In the genomic region with DNA sequence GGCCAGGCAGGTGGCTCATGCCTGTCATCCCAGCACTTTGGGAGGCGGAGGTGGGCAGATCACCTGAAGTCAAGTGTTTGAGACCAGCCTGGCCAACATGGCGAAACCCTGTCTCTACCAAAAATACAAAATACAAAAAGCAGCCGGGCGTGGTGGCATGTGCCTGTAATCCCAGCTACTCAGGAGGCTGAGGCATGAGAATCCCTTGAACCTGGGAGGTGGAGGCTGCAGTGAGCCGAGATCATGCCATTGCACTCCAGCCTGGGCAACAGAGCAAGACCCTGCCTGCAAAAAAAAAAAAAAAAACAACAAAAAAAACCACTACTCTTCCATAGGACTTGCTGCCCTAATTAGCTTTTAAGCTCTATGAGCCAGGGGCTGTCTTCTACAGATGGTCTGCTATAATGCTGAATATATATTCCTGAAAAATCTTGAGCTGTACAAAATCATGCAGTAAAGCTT, we compare ENCODE assay signal across 8 cellular contexts. TPM values are rescaled to one million over a fixed set of nuclear protein-coding genes. Genes with fewer than 3 reads are reported as not detected.
A peak's percentile ranks its signal among the peaks of the same experiment; 100 is the strongest.
DNase-seq lines count a peak whose midpoint lies in the region; ATAC-seq, FAIRE-seq and TF ChIP-seq lines count a peak whose summit lies in the region.
"Not testable (repeated sequence)": the region's sequence is repeated elsewhere in the genome, so short reads cannot be mapped to it uniquely, and the experiment has no call there.

No MANE protein-coding gene starts in this region.

- H2BK120ac ChIP-seq in H9 (ENCODE audit: low read depth, low read length, poor library complexity, severe bottlenecking) = not testable (repeated sequence)

- H3K23ac ChIP-seq in H9 (ENCODE audit: insufficient read length, low read depth, low read length) = not testable (repeated sequence)

- not testable (repeated sequence) for H4K5ac ChIP-seq in H9 (ENCODE audit: insufficient read length, low read depth, low read length)

- H2AFZ ChIP-seq in H9 (ENCODE audit: low read length); endothelial cell of umbilical vein (ENCODE audit: low read depth, low read length); hepatocyte; osteoblast (ENCODE audit: low read length): not testable (repeated sequence)

- not testable (repeated sequence) for FAIRE-seq in endothelial cell of umbilical vein (lab: Jason Lieb, UNC)

- not testable (repeated sequence) for H4K20me1 ChIP-seq in H9 (ENCODE audit: control insufficient read depth, insufficient read depth, insufficient read length)
- H4K20me1 ChIP-seq in endothelial cell of umbilical vein (replicated peaks; ENCODE audit: control insufficient read depth, extremely low read depth, insufficient read depth, low read length) (peaks cover 13% of the 10 kb centered on the region), hepatocyte (ENCODE audit: insufficient read depth, poor library complexity, severe bottlenecking) (peaks cover 84% of the 10 kb centered on the region), osteoblast (ENCODE audit: insufficient read depth, low read length) (peaks cover 47% of the 10 kb centered on the region)

- not testable (repeated sequence) for H3K18ac ChIP-seq in H9 (ENCODE audit: insufficient read length, low read depth, low read length)

- H4K8ac ChIP-seq in H9 (replicated peaks; ENCODE audit: insufficient read length, low read depth, low read length) = not testable (repeated sequence)

- not testable (repeated sequence) for H3K79me1 ChIP-seq in H9 (ENCODE audit: insufficient read depth, low read depth, low read length, poor library complexity, severe bottlenecking)

- H3K9me2 ChIP-seq in hepatocyte (replicated peaks; ENCODE audit: insufficient read depth) = not testable (repeated sequence)

- not testable (repeated sequence) for H3K9me1 ChIP-seq in endothelial cell of umbilical vein (replicated peaks; ENCODE audit: control insufficient read depth, extremely low read depth, insufficient read depth, low read length)

- H3K4ac ChIP-seq in H9 (ENCODE audit: low read depth, low read length) = not testable (repeated sequence)

- not testable (repeated sequence) for H3K23me2 ChIP-seq in H9 (ENCODE audit: insufficient read length, low read depth, low read length, poor library complexity, severe bottlenecking)

- DNase-seq in A673 (ENCODE audit: low spot score); H9; activated CD4-positive, alpha-beta T cell treated with anti-CD3 and anti-CD28 coated beads for 36 hours; adrenal gland; endothelial cell of umbilical vein (ENCODE audit: low read depth, low spot score); hepatocyte (ENCODE audit: low spot score); osteoblast (ENCODE audit: insufficient read length, low spot score, missing footprints); stimulated activated naive CD8-positive, alpha-beta T cell treated with anti-CD3 and anti-CD28 coated beads, Interleukin-15, amount 100 ng/mL, for 72 hours: not testable (repeated sequence)

- H3K9me3 Mint-ChIP-seq in H9; activated CD4-positive, alpha-beta T cell treated with anti-CD3 and anti-CD28 coated beads for 36 hours (ENCODE audit: low read depth); stimulated activated naive CD8-positive, alpha-beta T cell treated with anti-CD3 and anti-CD28 coated beads, Interleukin-15, amount 100 ng/mL, for 72 hours: not testable (repeated sequence)

- not testable (repeated sequence) for H3K9ac ChIP-seq in H9 (ENCODE audit: extremely low read depth, insufficient read length, low read length)
- peak overlapping the region; percentile 25 for H3K9ac ChIP-seq in endothelial cell of umbilical vein (replicated peaks; ENCODE audit: extremely low read depth, insufficient read depth, low read length)

- H3K4me1 Mint-ChIP-seq in H9 = peaks cover 34 to 37% of the 10 kb centered on the region in 2 experiments
- peaks cover 47% of the 10 kb centered on the region for H3K4me1 Mint-ChIP-seq in activated CD4-positive, alpha-beta T cell treated with anti-CD3 and anti-CD28 coated beads for 36 hours
- peaks cover 56% of the 10 kb centered on the region for H3K4me1 Mint-ChIP-seq in stimulated activated naive CD8-positive, alpha-beta T cell treated with anti-CD3 and anti-CD28 coated beads, Interleukin-15, amount 100 ng/mL, for 72 hours

- not testable (repeated sequence) for H3K56ac ChIP-seq in H9 (ENCODE audit: insufficient read length, low read depth, low read length)

- intact Hi-C loops in A673 (cut with micrococcal nuclease; ENCODE audit: unreplicated experiment); endothelial cell of umbilical vein (cut with micrococcal nuclease): not testable (repeated sequence)
- intact Hi-C loops in activated CD4-positive, alpha-beta T cell treated with anti-CD3 and anti-CD28 coated beads for 36 hours (cut with DNase I, micrococcal nuclease) = loop anchor here in 1 of 2 experiments (5.0 to 10.0 kb wide), 2 partner anchors 35 to 597 kb away; no protein-coding TSS in a partner anchor
- intact Hi-C loops in adrenal gland (cut with DNase I) = loop anchor here in 1 of 2 donors (10.0 kb wide), 1 partner anchor 587 kb away; no protein-coding TSS in a partner anchor

- not testable (repeated sequence) for TF ChIP-seq POLR2A in adrenal gland (IDR thresholded peaks at IDR 0.05); endothelial cell of umbilical vein (IDR thresholded peaks at IDR 0.05; ENCODE audit: low read depth, low read length)

- peak overlapping the region in 2 of 3 experiments; percentile 6 to 42; a peak in 1 of 7 replicates for H3K27ac Mint-ChIP-seq in H9
- H3K27ac Mint-ChIP-seq in activated CD4-positive, alpha-beta T cell treated with anti-CD3 and anti-CD28 coated beads for 36 hours = peak overlapping the region; percentile 99
- H3K27ac Mint-ChIP-seq in stimulated activated naive CD8-positive, alpha-beta T cell treated with anti-CD3 and anti-CD28 coated beads, Interleukin-15, amount 100 ng/mL, for 72 hours = not testable (repeated sequence)

- not testable (repeated sequence) for H2AK5ac ChIP-seq in H9 (ENCODE audit: insufficient read length, low read length)

- H4K91ac ChIP-seq in H9 (ENCODE audit: insufficient read length, low read depth, low read length) = not testable (repeated sequence)

- H2BK12ac ChIP-seq in H9 (ENCODE audit: insufficient read length, low read depth, low read length) = not testable (repeated sequence)

- H3K79me2 ChIP-seq in H9 (ENCODE audit: insufficient read depth, low read length) (peaks cover 44% of the 10 kb centered on the region; the same call in 1 of the 2 replicates), endothelial cell of umbilical vein (ENCODE audit: control insufficient read depth, insufficient read depth, low read length) (peaks cover 88% of the 10 kb centered on the region), hepatocyte (peaks cover 91% of the 10 kb centered on the region), osteoblast (ENCODE audit: insufficient read depth, low read length) (peaks cover 88% of the 10 kb centered on the region)

- not testable (repeated sequence) for H3K36me3 ChIP-seq in A673 (ENCODE audit: insufficient read depth, low read length, poor library complexity, severe bottlenecking); adrenal gland (replicated peaks in 1 of 2); endothelial cell of umbilical vein (ENCODE audit: control insufficient read depth in 2 of 2, extremely low read depth in 1 of 2, insufficient read depth in 2 of 2, low read length in 2 of 2); hepatocyte (replicated peaks; ENCODE audit: insufficient read depth, low read depth); osteoblast (ENCODE audit: insufficient read depth, low read length)

- not testable (repeated sequence) for H3K4me2 ChIP-seq in H9 (ENCODE audit: insufficient read depth, insufficient read length, low read length)
- H3K4me2 ChIP-seq in endothelial cell of umbilical vein (ENCODE audit: insufficient read depth, low read length) = peak overlapping the region; percentile 91
- H3K4me2 ChIP-seq in hepatocyte = peak overlapping the region; percentile 75
- H3K4me2 ChIP-seq in osteoblast (ENCODE audit: insufficient read depth, low read length) = peak overlapping the region; percentile 81

- not testable (repeated sequence) for H3K27ac ChIP-seq in A673 (ENCODE audit: low read depth, low read length, poor library complexity, severe bottlenecking); H9 (ENCODE audit: insufficient read length, low read depth, low read length); endothelial cell of umbilical vein (ENCODE audit: insufficient read depth, low read depth, low read length); osteoblast (ENCODE audit: low read depth, low read length)
- H3K27ac ChIP-seq in adrenal gland = peak overlapping the region in 3 of 5 donors; percentile 42 to 93 (median 87)
- H3K27ac ChIP-seq in hepatocyte = peak overlapping the region; percentile 94

- H2BK15ac ChIP-seq in H9 (ENCODE audit: low read depth, low read length) = not testable (repeated sequence)

- ATAC-seq in activated CD4-positive, alpha-beta T cell treated with anti-CD3 and anti-CD28 coated beads for 36 hours; stimulated activated naive CD8-positive, alpha-beta T cell treated with anti-CD3 and anti-CD28 coated beads, Interleukin-15, amount 100 ng/mL, for 72 hours: not testable (repeated sequence)

- not testable (repeated sequence) for H3T11ph ChIP-seq in H9 (ENCODE audit: low read length)

- WGBS in H9 (ENCODE audit: extremely low coverage, insufficient read length, low lambda C conversion rate) = no CpG with 5 or more reads among the region's 5 CpGs
- whole genome bisulfite sequencing in adrenal gland, 4 donors = 66 to 81% (median 72%) methylated on average over 5 of the region's 5 CpGs
- 78% methylated on average over 5 of the region's 5 CpGs for WGBS in hepatocyte (ENCODE audit: low lambda C conversion rate, missing lambda C conversion rate)

- H3K4me3 ChIP-seq in A673 (ENCODE audit: low read depth, low read length, poor library complexity, severe bottlenecking) (peak overlapping the region; percentile 89), adrenal gland (peak overlapping the region in 1 of 4 donors; percentile 69), endothelial cell of umbilical vein (replicated peaks in 1 of 3; ENCODE audit: insufficient read depth in 1 of 3, low read depth in 1 of 3, low read length in 3 of 3) (peak overlapping the region in 2 of 3 experiments; percentile 71 to 95), hepatocyte (peak overlapping the region; percentile 69)
- not testable (repeated sequence) for H3K4me3 ChIP-seq in osteoblast (ENCODE audit: insufficient read depth, low read length)

- POLR2A ChIA-PET in A673 (lab: Charles Lee; ENCODE audit: low non-redundant PET) = interaction anchor here (0.6 kb wide), 1 partner anchor 408 kb away, joined by 5 read pairs; no protein-coding TSS in a partner anchor
- POLR2A ChIA-PET in activated CD4-positive, alpha-beta T cell treated with anti-CD3 and anti-CD28 coated beads for 36 hours (lab: Charles Lee); endothelial cell of umbilical vein (lab: Charles Lee): not testable (repeated sequence)

- not testable (repeated sequence) for H3K14ac ChIP-seq in H9 (ENCODE audit: insufficient read depth, low read length)

- H3K27me3 Mint-ChIP-seq in H9 (ENCODE audit: low read depth); activated CD4-positive, alpha-beta T cell treated with anti-CD3 and anti-CD28 coated beads for 36 hours; stimulated activated naive CD8-positive, alpha-beta T cell treated with anti-CD3 and anti-CD28 coated beads, Interleukin-15, amount 100 ng/mL, for 72 hours: not testable (repeated sequence)

- H3K27me3 ChIP-seq in A673 (replicated peaks; ENCODE audit: insufficient read depth, low read depth, low read length, poor library complexity); H9 (ENCODE audit: insufficient read depth, low read length); adrenal gland; endothelial cell of umbilical vein (ENCODE audit: control insufficient read depth in 2 of 2, insufficient read depth in 2 of 2, low read length in 2 of 2); hepatocyte; osteoblast (ENCODE audit: insufficient read depth, low read length): not testable (repeated sequence)

- H2BK20ac ChIP-seq in H9 (ENCODE audit: low read depth, low read length, poor library complexity, severe bottlenecking) = not testable (repeated sequence)

- dilution Hi-C loops in endothelial cell of umbilical vein (cut with MboI; ENCODE audit: extremely low pct_ligation_motif_present, low sequenced_read_pairs) = loop anchor here (25.0 kb wide), 1 partner anchor 370 kb away; no protein-coding TSS in a partner anchor

- CTCF ChIA-PET in A673 (lab: Charles Lee) (interaction anchor here (0.7 kb wide), 1 partner anchor 12 kb away, joined by 3 read pairs; no protein-coding TSS in a partner anchor), endothelial cell of umbilical vein (lab: Charles Lee) (interaction anchor here (0.6 to 6.8 kb wide), 10 partner anchors 15 to 597 kb away, joined by 3 to 87 read pairs (median 6); a partner anchor contains a TSS)
- CTCF ChIA-PET in activated CD4-positive, alpha-beta T cell treated with anti-CD3 and anti-CD28 coated beads for 36 hours (lab: Charles Lee) = interaction anchor here (0.5 to 2.4 kb wide), 8 partner anchors 13 to 394 kb away, joined by 3 to 15 read pairs (median 4); a partner anchor contains a TSS

- not testable (repeated sequence) for H2BK5ac ChIP-seq in H9 (ENCODE audit: insufficient read length, low read length)

- H3K9me3 ChIP-seq in A673 (ENCODE audit: low read depth, low read length, poor library complexity, severe bottlenecking); H9 (ENCODE audit: control insufficient read depth, low read depth, low read length); adrenal gland (replicated peaks in 1 of 3); endothelial cell of umbilical vein (replicated peaks; ENCODE audit: control insufficient read depth, insufficient read depth, low read length); hepatocyte (ENCODE audit: low read depth); osteoblast (ENCODE audit: low read depth, low read length): not testable (repeated sequence)

- peaks cover 23% of the 10 kb centered on the region for H3K4me1 ChIP-seq in A673 (ENCODE audit: insufficient read depth, low read length, poor library complexity, severe bottlenecking)
- H3K4me1 ChIP-seq in H9 (ENCODE audit: insufficient read depth, low read length); hepatocyte (ENCODE audit: insufficient read depth): not testable (repeated sequence)
- H3K4me1 ChIP-seq in adrenal gland (replicated peaks in 1 of 2) = peaks cover 23 to 61% of the 10 kb centered on the region in 2 donors
- H3K4me1 ChIP-seq in endothelial cell of umbilical vein (ENCODE audit: control insufficient read depth, extremely low read depth, insufficient read depth, low read length) = peaks cover 23% of the 10 kb centered on the region
- peaks cover 19% of the 10 kb centered on the region for H3K4me1 ChIP-seq in osteoblast (ENCODE audit: insufficient read depth, low read length)

- not testable (repeated sequence) for H3K4me3 Mint-ChIP-seq in H9
- peak overlapping the region; percentile 98 for H3K4me3 Mint-ChIP-seq in activated CD4-positive, alpha-beta T cell treated with anti-CD3 and anti-CD28 coated beads for 36 hours
- H3K4me3 Mint-ChIP-seq in stimulated activated naive CD8-positive, alpha-beta T cell treated with anti-CD3 and anti-CD28 coated beads, Interleukin-15, amount 100 ng/mL, for 72 hours = peak overlapping the region; percentile 97 to 98

- BruUV-seq in A673 (replicated peaks; lab: Mats Ljungman, UMichigan); endothelial cell of umbilical vein (replicated peaks; lab: Mats Ljungman, UMichigan): not testable (repeated sequence)

- TF ChIP-seq CTCF in A673 (conservative IDR thresholded peaks at IDR 0.05; ENCODE audit: low read depth, low read length); H9 (conservative IDR thresholded peaks at IDR 0.05); adrenal gland (IDR thresholded peaks at IDR 0.05); endothelial cell of umbilical vein (IDR thresholded peaks at IDR 0.05; ENCODE audit: extremely low read depth in 1 of 2, insufficient read depth in 1 of 2, low read depth in 1 of 2, low read length in 2 of 2); hepatocyte (IDR thresholded peaks at IDR 0.05; ENCODE audit: poor library complexity); osteoblast (IDR thresholded peaks at IDR 0.05; ENCODE audit: extremely low read depth, low read depth, low read length): not testable (repeated sequence)

- H3K36me3 Mint-ChIP-seq in H9 (ENCODE audit: insufficient read depth in 1 of 3, low read depth in 3 of 3) = not testable (repeated sequence)
- H3K36me3 Mint-ChIP-seq in activated CD4-positive, alpha-beta T cell treated with anti-CD3 and anti-CD28 coated beads for 36 hours (ENCODE audit: low read depth) = peaks cover 24% of the 10 kb centered on the region

RNA-seq across cellular contexts. Expression of a gene that starts 4.3 kb away (rescaled TPM):
- total RNA-seq in A673 (2021) = 79.6 and 93.8 TPM in 2 replicates
- 39.9 and 40.6 TPM in 2 replicates for total RNA-seq in H9 (2021)
- 10 to 100 TPM; 47.5 to 58.7 TPM for total RNA-seq in activated CD4-positive, alpha-beta T cell treated with anti-CD3 and anti-CD28 coated beads for 36 hours
- total RNA-seq in adrenal gland = 100 to 1,000 TPM in 7 of 8 donors, 10 to 100 TPM in 1; 71.1 to 195 (median 153) TPM
- 100 to 1,000 TPM in 1 of 3 donors, 10 to 100 TPM in 2; 23.0 to 175 (median 29.6) TPM for polyA plus RNA-seq in adrenal gland
- 161 and 166 TPM in 2 replicates for total RNA-seq in endothelial cell of umbilical vein
- polyA plus RNA-seq in endothelial cell of umbilical vein = 66.2 and 76.0 TPM in 2 replicates
- polyA plus RNA-seq in endothelial cell of umbilical vein (2011; cell fraction: cytosol; rRNA removed) = 82.8 and 85.2 TPM in 2 replicates
- polyA plus RNA-seq in endothelial cell of umbilical vein (2011; cell fraction: nucleus; rRNA removed) = 50.9 and 85.5 TPM in 2 replicates
- polyA plus RNA-seq in endothelial cell of umbilical vein (2012) = 143 and 158 TPM in 2 replicates
- 77.6 and 95.0 TPM in 2 replicates for polyA minus RNA-seq in endothelial cell of umbilical vein
- 19.4 TPM for polyA minus RNA-seq in endothelial cell of umbilical vein (2011; cell fraction: cytosol; rRNA and poly(A)+ RNA removed)
- polyA minus RNA-seq in endothelial cell of umbilical vein (2011; cell fraction: nucleus; rRNA and poly(A)+ RNA removed) = 96.4 and 139 TPM in 2 replicates
- 243 and 265 TPM in 2 replicates for total RNA-seq in hepatocyte
- 123 and 151 TPM in 2 replicates for polyA plus RNA-seq in hepatocyte
- 138 and 145 TPM in 2 replicates for total RNA-seq in osteoblast

RNA-seq across cellular contexts. Expression of a gene that starts 59.7 kb away (rescaled TPM):
- total RNA-seq in A673 (2021) (164 and 177 TPM in 2 replicates), H9 (2021) (188 and 192 TPM in 2 replicates), adrenal gland (100 to 1,000 TPM in 1 of 8 donors, 10 to 100 TPM in 7; 22.1 to 103 (median 68.5) TPM), endothelial cell of umbilical vein (125 and 130 TPM in 2 replicates), hepatocyte (50.9 and 59.1 TPM in 2 replicates), osteoblast (44.2 and 53.0 TPM in 2 replicates)
- 100 to 1,000 TPM; 186 to 279 TPM for total RNA-seq in activated CD4-positive, alpha-beta T cell treated with anti-CD3 and anti-CD28 coated beads for 36 hours
- polyA plus RNA-seq in adrenal gland (100 to 1,000 TPM in 1 of 3 donors, 10 to 100 TPM in 2; 36.4 to 186 (median 53.1) TPM), endothelial cell of umbilical vein (52.5 and 59.2 TPM in 2 replicates), hepatocyte (121 and 131 TPM in 2 replicates)
- polyA plus RNA-seq in endothelial cell of umbilical vein (2011; cell fraction: cytosol; rRNA removed) = 85.0 and 95.8 TPM in 2 replicates
- 45.3 and 49.5 TPM in 2 replicates for polyA plus RNA-seq in endothelial cell of umbilical vein (2011; cell fraction: nucleus; rRNA removed)
- 182 and 257 TPM in 2 replicates for polyA plus RNA-seq in endothelial cell of umbilical vein (2012)
- 73.6 and 92.5 TPM in 2 replicates for polyA minus RNA-seq in endothelial cell of umbilical vein
- polyA minus RNA-seq in endothelial cell of umbilical vein (2011; cell fraction: cytosol; rRNA and poly(A)+ RNA removed) = 49.9 TPM
- 16.5 and 22.1 TPM in 2 replicates for polyA minus RNA-seq in endothelial cell of umbilical vein (2011; cell fraction: nucleus; rRNA and poly(A)+ RNA removed)
